Comparison of ENCODE assay signal across 10 cellular contexts in genomic region chr13:20945952-20946383, GRCh38. TPM values are rescaled to one million over a fixed set of nuclear protein-coding genes. Genes with fewer than 3 reads are reported as not detected.
DNase-seq lines count a peak whose midpoint lies in the region; ATAC-seq and TF ChIP-seq lines count a peak whose summit lies in the region.
"Had no signal": no experiment of that assay in that cellular context is flagged by ENCODE, and none has a peak within 500 bp of the region (broad histone marks: within the 10 kb centered on the region; RNA-seq: fewer than 3 reads in every experiment).

No MANE protein-coding gene starts in this region.

- ATAC-seq in memory B cell (ENCODE audit: low read depth) (peak; percentile 34), upper lobe of right lung (peak; percentile 45), HG03039 (IDR thresholded peaks at IDR 0.05; ENCODE audit: unreplicated experiment) (no peak)

- TF ChIP-seq CTCF in colonic mucosa (IDR thresholded peaks at IDR 0.05), result no peak
- TF ChIP-seq CTCF in upper lobe of right lung (IDR thresholded peaks at IDR 0.05), result no peak

- H3K4me1 ChIP-seq in colonic mucosa (no peaks in the 10 kb centered on the region), upper lobe of right lung (peaks cover 4% of the 10 kb centered on the region)

- H3K27ac Mint-ChIP-seq in memory B cell, result no peak overlapping the region
- H3K27ac Mint-ChIP-seq: CD4-positive, CD25-positive, alpha-beta regulatory T cell had no signal

- no peak overlapping the region for H3K9ac ChIP-seq in colonic mucosa (ENCODE audit: low read depth in 2 of 2, low read length in 2 of 2)

- H3K9me3 Mint-ChIP-seq in memory B cell, result no peaks in the 10 kb centered on the region

- H3K27ac ChIP-seq in colonic mucosa (no peak overlapping the region), upper lobe of right lung (no peak overlapping the region)

- intact Hi-C loops in colonic mucosa (cut with DNase I), result loop anchor here (10.0 kb wide), 2 partner anchors 189 to 519 kb away; no protein-coding TSS in a partner anchor
- intact Hi-C loops in upper lobe of right lung (cut with DNase I), result loop anchor here (10.0 kb wide), 1 partner anchor 159 kb away; no protein-coding TSS in a partner anchor

- no peaks in the 10 kb centered on the region for H3K9me3 ChIP-seq in colonic mucosa
- no peaks in the 10 kb centered on the region for H3K9me3 ChIP-seq in upper lobe of right lung

- peaks cover 5% of the 10 kb centered on the region for H3K4me1 Mint-ChIP-seq in memory B cell

- peak; percentile 3 for DNase-seq in stimulated activated CD4-positive, alpha-beta T cell treated with anti-CD3 and anti-CD28 coated beads, Interleukin-4, amount 100 ng/mL, for 1 hour
- no peak for DNase-seq in stimulated activated CD4-positive, alpha-beta T cell treated with anti-CD3 and anti-CD28 coated beads, Interleukin-1b, Interleukin-23, amount 100 ng/mL, for 48 hours
- DNase-seq in colonic mucosa, result peak; percentile 18
- no peak for DNase-seq in memory B cell (ENCODE audit: low spot score in 2 of 2)
- peak; percentile 62 for DNase-seq in upper lobe of right lung
- DNase-seq in COLO668 (lab: John Stamatoyannopoulos, UW; ENCODE audit: unreplicated experiment), result no peak
- no peak for DNase-seq in GM03348 (ENCODE audit: low spot score)
- DNase-seq: NCI-H526 had no signal

- no peak overlapping the region for H3K4me3 ChIP-seq in colonic mucosa
- no peak overlapping the region for H3K4me3 ChIP-seq in upper lobe of right lung

- H3K4me3 Mint-ChIP-seq in memory B cell, result peak overlapping the region; percentile 8

- H3K36me3 ChIP-seq in colonic mucosa (no peaks in the 10 kb centered on the region), upper lobe of right lung (no peaks in the 10 kb centered on the region)

- H3K36me3 Mint-ChIP-seq in memory B cell, result peaks cover 2% of the 10 kb centered on the region
- H3K36me3 Mint-ChIP-seq: CD4-positive, CD25-positive, alpha-beta regulatory T cell had no signal

- H3K27me3 ChIP-seq in colonic mucosa (no peaks in the 10 kb centered on the region), upper lobe of right lung (no peaks in the 10 kb centered on the region)

- H3K27me3 Mint-ChIP-seq in memory B cell, result peaks cover 18% of the 10 kb centered on the region

RNA-seq across cellular contexts. Expression of gene XPO4, which starts 43.4 kb away (rescaled TPM):
- total RNA-seq in colonic mucosa, result 10 to 100 TPM in 1 of 2 donors, 1 to 10 TPM in 1; 9.1 to 18.2 TPM
- total RNA-seq in upper lobe of right lung, result 20.5 TPM

Comparison
In these comparisons a context has a peak if more than half of its experiments do, and no peak if none do; other contexts are left out.
1. DNase-seq: peak in stimulated activated CD4-positive, alpha-beta T cell treated with anti-CD3 and anti-CD28 coated beads, Interleukin-4, amount 100 ng/mL, for 1 hour (single experiment), colonic mucosa (single experiment) and upper lobe of right lung (single experiment); none in stimulated activated CD4-positive, alpha-beta T cell treated with anti-CD3 and anti-CD28 coated beads, Interleukin-1b, Interleukin-23, amount 100 ng/mL, for 48 hours (single experiment), memory B cell (0 of 2), COLO668 (single experiment) and GM03348 (single experiment).